In genomic region chr15:85767785-85768529, GRCh38 we compare ENCODE assay signal across 19 cellular contexts. TPM values are rescaled to one million over a fixed set of nuclear protein-coding genes. Genes with fewer than 3 reads are reported as not detected.
DNase-seq lines count a peak whose midpoint lies in the region; ATAC-seq, FAIRE-seq and TF ChIP-seq lines count a peak whose summit lies in the region.
"Had no signal": no experiment of that assay in that cellular context is flagged by ENCODE, and none has a peak within 500 bp of the region (broad histone marks: within the 10 kb centered on the region; RNA-seq: fewer than 3 reads in every experiment).

No MANE protein-coding gene starts in this region.

- H3K4me3 ChIP-seq in HepG2 (replicated peaks in 1 of 3; ENCODE audit: insufficient read depth in 1 of 3, low read depth in 2 of 3, low read length in 3 of 3): no peak overlapping the region
- H3K4me3 ChIP-seq in right lobe of liver: no peak overlapping the region
- no peak overlapping the region for H3K4me3 ChIP-seq in endodermal cell (ENCODE audit: low read length)
- H3K4me3 ChIP-seq: GM23248 had no signal

- H3K27ac Mint-ChIP-seq in endodermal cell: no peak overlapping the region
- H3K27ac Mint-ChIP-seq in neural crest cell (ENCODE audit: unreplicated experiment): peak overlapping the region; percentile 19
- no peak overlapping the region for H3K27ac Mint-ChIP-seq in Calu3 (ENCODE audit: unreplicated experiment)
- H3K27ac Mint-ChIP-seq: HFFc6 had no signal

- TF ChIP-seq POLR2A in HepG2 (IDR thresholded peaks at IDR 0.05; ENCODE audit: insufficient read depth in 1 of 2, low read depth in 2 of 2, low read length in 2 of 2) (no peak), right lobe of liver (IDR thresholded peaks at IDR 0.05) (no peak)

- WGBS in HepG2 (ENCODE audit: low lambda C conversion rate): 94% methylated on average over 17 of the region's 26 CpGs
- WGBS in right lobe of liver (ENCODE audit: insufficient coverage, low coverage, low lambda C conversion rate, missing lambda C conversion rate): 75% methylated on average over 2 of the region's 26 CpGs
- WGBS in endodermal cell (ENCODE audit: insufficient coverage in 1 of 2, insufficient read length in 1 of 2), 2 experiments: 95 to 96% methylated on average over 23 to 26 of the region's 26 CpGs

- H3K4me1 ChIP-seq in HepG2 (ENCODE audit: insufficient read depth, low read length) (peaks cover 38% of the 10 kb centered on the region), right lobe of liver (peaks cover 0 to 65% (median 32%) of the 10 kb centered on the region in 4 donors), endodermal cell (ENCODE audit: control insufficient read depth, insufficient read depth, low read length) (peaks cover 4% of the 10 kb centered on the region)

- no peaks in the 10 kb centered on the region for H3K9me3 ChIP-seq in HepG2 (ENCODE audit: low read length)
- no peaks in the 10 kb centered on the region for H3K9me3 ChIP-seq in right lobe of liver
- no peaks in the 10 kb centered on the region for H3K9me3 ChIP-seq in endodermal cell (ENCODE audit: control insufficient read depth, low read length)
- H3K9me3 ChIP-seq: BE2C had no signal

- intact Hi-C loops in HepG2 (cut with micrococcal nuclease; ENCODE audit: unreplicated experiment): no loop called here
- intact Hi-C loops in right lobe of liver (cut with DNase I): no loop called here
- intact Hi-C loops in Calu3 (cut with micrococcal nuclease; ENCODE audit: unreplicated experiment): no loop called here

- CTCF ChIA-PET in HepG2 (lab: Yijun Ruan, JAX; ENCODE audit: low intra/inter-chr PET ratio, low total read pairs): no interaction called here
- CTCF ChIA-PET in Calu3 (lab: Charles Lee): no interaction called here

- no peak for ATAC-seq in HepG2
- ATAC-seq in right lobe of liver: no peak
- ATAC-seq in HG03108 (IDR thresholded peaks at IDR 0.05; ENCODE audit: unreplicated experiment): no peak
- ATAC-seq: HCT116 had no signal

- peaks cover 14% of the 10 kb centered on the region for H3K79me2 ChIP-seq in HepG2 (ENCODE audit: insufficient read depth, low read length)

- H2AFZ ChIP-seq in HepG2 (ENCODE audit: low read length): no peak overlapping the region
- H2AFZ ChIP-seq: GM23248 had no signal

- H3K4me3 Mint-ChIP-seq in endodermal cell (no peak overlapping the region), neural crest cell (no peak overlapping the region), Calu3 (ENCODE audit: low read depth, unreplicated experiment) (no peak overlapping the region)
- H3K4me3 Mint-ChIP-seq: CD4-positive, CD25-positive, alpha-beta regulatory T cell; CD8-positive, alpha-beta memory T cell; HFFc6 had no signal

- peaks cover 16% of the 10 kb centered on the region for H3K36me3 Mint-ChIP-seq in endodermal cell (ENCODE audit: low read depth)
- peaks cover 10% of the 10 kb centered on the region for H3K36me3 Mint-ChIP-seq in neural crest cell (ENCODE audit: low read depth)
- peaks cover 5% of the 10 kb centered on the region for H3K36me3 Mint-ChIP-seq in Calu3 (ENCODE audit: insufficient read depth, unreplicated experiment)

- no peaks in the 10 kb centered on the region for H3K9me3 Mint-ChIP-seq in endodermal cell
- H3K9me3 Mint-ChIP-seq in neural crest cell: no peaks in the 10 kb centered on the region
- H3K9me3 Mint-ChIP-seq in Calu3 (ENCODE audit: low read depth, unreplicated experiment): no peaks in the 10 kb centered on the region
- H3K9me3 Mint-ChIP-seq: CD4-positive, CD25-positive, alpha-beta regulatory T cell; CD8-positive, alpha-beta memory T cell; HFFc6 had no signal

- no peak for FAIRE-seq in HepG2 (lab: Jason Lieb, UNC)
- FAIRE-seq: D721Med, G401.6, GM12892, GM18507 had no signal

- POLR2A ChIA-PET in HepG2 (lab: Yijun Ruan, JAX): no interaction called here

- H3K9ac ChIP-seq in HepG2 (ENCODE audit: insufficient read depth, low read depth, low read length): no peak overlapping the region
- H3K9ac ChIP-seq in endodermal cell (ENCODE audit: extremely low read depth, low read length, poor library complexity, severe bottlenecking): no peak overlapping the region
- H3K9ac ChIP-seq: GM23248 had no signal

- TF ChIP-seq EP300 in HepG2 (IDR thresholded peaks at IDR 0.05; ENCODE audit: low read depth in 2 of 2, low read length in 2 of 2) (no peak), HepG2 (CRISPR knock-in tag; IDR thresholded peaks at IDR 0.05; ENCODE audit: borderline replicate concordance) (no peak)

- DNase-seq in HepG2 (ENCODE audit: low spot score): no peak
- no peak for DNase-seq in right lobe of liver
- DNase-seq in endodermal cell: no peak
- no peak for DNase-seq in neural crest cell (ENCODE audit: low read depth, low spot score)
- no peak for DNase-seq in iPS-NIHi7 (ENCODE audit: extremely low spot score)
- no peak for DNase-seq in Calu3
- DNase-seq: BE2C; C1 segment of cervical spinal cord; CD4-positive, CD25-positive, alpha-beta regulatory T cell; CD8-positive, alpha-beta memory T cell; COR-L47; GM23248; HFFc6 had no signal

- H3K4me2 ChIP-seq in HepG2 (ENCODE audit: low read depth, low read length): no peak overlapping the region

- in situ Hi-C loops in HepG2 (cut with HindIII; ENCODE audit: extremely low pct_ligation_motif_present, low pct_unique_long_range_greater_than_20kb): no loop called here

- H4K20me1 ChIP-seq in HepG2 (ENCODE audit: insufficient read depth, low read length): no peaks in the 10 kb centered on the region

- H3K36me3 ChIP-seq in HepG2 (replicated peaks in 1 of 2; ENCODE audit: control insufficient read depth in 1 of 2, insufficient read depth in 2 of 2, low read length in 2 of 2) (peaks cover 6 to 7% of the 10 kb centered on the region in 2 experiments; a peak in 4 of 5 replicates), right lobe of liver (peaks cover 0 to 3% (median 0%) of the 10 kb centered on the region in 4 donors), endodermal cell (ENCODE audit: control insufficient read depth, insufficient read depth, low read length) (peaks cover 5% of the 10 kb centered on the region)
- H3K36me3 ChIP-seq: BE2C had no signal

- BruUV-seq in HepG2 (replicated peaks; lab: Mats Ljungman, UMichigan): no TSS peak
- BruUV-seq in Calu3 (replicated peaks; lab: Mats Ljungman, UMichigan): no TSS peak

- H3K27me3 Mint-ChIP-seq in endodermal cell (ENCODE audit: insufficient read depth) (no peaks in the 10 kb centered on the region), neural crest cell (ENCODE audit: low read depth) (no peaks in the 10 kb centered on the region), Calu3 (ENCODE audit: unreplicated experiment) (no peaks in the 10 kb centered on the region)
- H3K27me3 Mint-ChIP-seq: CD4-positive, CD25-positive, alpha-beta regulatory T cell; CD8-positive, alpha-beta memory T cell had no signal

- no peak for TF ChIP-seq RAD21 in HepG2 (CRISPR knock-in tag; IDR thresholded peaks at IDR 0.05)

- H3K27ac ChIP-seq in HepG2 (ENCODE audit: extremely low read length, insufficient read depth, low read length) (no peak overlapping the region), right lobe of liver (no peak overlapping the region), endodermal cell (ENCODE audit: low read depth, low read length) (no peak overlapping the region)
- H3K27ac ChIP-seq: GM23248 had no signal

- H3K27me3 ChIP-seq in HepG2 (ENCODE audit: control insufficient read depth in 1 of 2, insufficient read depth in 2 of 2, low read length in 2 of 2) (no peaks in the 10 kb centered on the region), right lobe of liver (no peaks in the 10 kb centered on the region), endodermal cell (ENCODE audit: control insufficient read depth, insufficient read depth, low read length, poor library complexity, severe bottlenecking) (no peaks in the 10 kb centered on the region)
- H3K27me3 ChIP-seq: BE2C had no signal

- H3K4me1 Mint-ChIP-seq in endodermal cell (peaks cover 10% of the 10 kb centered on the region), neural crest cell (peaks cover 35% of the 10 kb centered on the region), Calu3 (ENCODE audit: low read depth, unreplicated experiment) (peaks cover 3% of the 10 kb centered on the region)

- no peak for TF ChIP-seq CTCF in HepG2 (CRISPR knock-in tag; IDR thresholded peaks at IDR 0.05)
- no peak for TF ChIP-seq CTCF in right lobe of liver (IDR thresholded peaks at IDR 0.05)
- peak; percentile 37 for TF ChIP-seq CTCF in endodermal cell (conservative IDR thresholded peaks at IDR 0.05)
- no peak for TF ChIP-seq CTCF in neural crest cell (conservative IDR thresholded peaks at IDR 0.05)
- TF ChIP-seq CTCF in Calu3 (IDR thresholded peaks at IDR 0.05; ENCODE audit: unreplicated experiment): no peak

TF ChIP-seq in HepG2, 621 proteins besides CTCF, POLR2A, EP300 and RAD21 (continues in another document):
- TF ChIP-seq NFE2L2 (IDR thresholded peaks at IDR 0.05; ENCODE audit: low read length) (no peak), NFKBIZ (CRISPR knock-in tag; IDR thresholded peaks at IDR 0.05) (no peak)

RNA-seq across cellular contexts. Expression of gene KLHL25, which starts 26.8 kb away (rescaled TPM):
- 7.4 and 8.2 TPM in 2 replicates for total RNA-seq in HepG2 (2016; rRNA removed; fragmentation: Illumina TruSeq; extraction: Trizol)
- 2.2 TPM in 2 replicates for total RNA-seq in HepG2 (2016; cell fraction: cytosol; rRNA removed; fragmentation: Illumina TruSeq; extraction: Trizol; ENCODE audit: low read depth)
- total RNA-seq in HepG2 (2016; cell fraction: insoluble cytoplasmic fraction; rRNA removed; fragmentation: Illumina TruSeq; extraction: Trizol): 6.6 and 8.0 TPM in 2 replicates
- total RNA-seq in HepG2 (2016; cell fraction: membrane; rRNA removed; fragmentation: Illumina TruSeq; extraction: Trizol): 4.1 and 4.3 TPM in 2 replicates
- total RNA-seq in HepG2 (2016; cell fraction: nucleus; rRNA removed; fragmentation: Illumina TruSeq; extraction: Trizol): 6.8 and 7.2 TPM in 2 replicates
- 3.7 and 5.2 TPM in 2 replicates for polyA plus RNA-seq in HepG2 (2011; rRNA removed)
- polyA plus RNA-seq in HepG2 (2011; cell fraction: cytosol; rRNA removed): 3.2 and 4.8 TPM in 2 replicates
- polyA plus RNA-seq in HepG2 (2011; cell fraction: nucleus; rRNA removed): 9.9 and 10.8 TPM in 2 replicates
- polyA plus RNA-seq in HepG2 (2012): 2.3 and 3.1 TPM in 2 replicates
- 1.0 and 1.1 TPM in 2 replicates for polyA plus RNA-seq in HepG2 (2016; cell fraction: cytosol; fragmentation: Illumina TruSeq; extraction: Trizol; ENCODE audit: low read depth)
- polyA plus RNA-seq in HepG2 (2016; cell fraction: insoluble cytoplasmic fraction; fragmentation: Illumina TruSeq; extraction: Trizol; ENCODE audit: low read depth): 5.4 and 5.9 TPM in 2 replicates
- polyA plus RNA-seq in HepG2 (2016; cell fraction: membrane; fragmentation: Illumina TruSeq; extraction: Trizol; ENCODE audit: low read depth): 1.7 and 2.0 TPM in 2 replicates
- polyA plus RNA-seq in HepG2 (2016; cell fraction: nucleus; fragmentation: Illumina TruSeq; extraction: Trizol; ENCODE audit: insufficient read depth, low read depth): 8.0 TPM in 2 replicates
- 9.9 and 14.9 TPM in 2 replicates for polyA minus RNA-seq in HepG2 (2011; rRNA and poly(A)+ RNA removed; ENCODE audit: low replicate concordance)
- 3.3 and 4.0 TPM in 2 replicates for polyA minus RNA-seq in HepG2 (2011; cell fraction: cytosol; rRNA and poly(A)+ RNA removed)
- polyA minus RNA-seq in HepG2 (2011; cell fraction: nucleus; rRNA and poly(A)+ RNA removed): 6.2 and 6.7 TPM in 2 replicates
- 10 to 100 TPM in 3 of 6 experiments, 1 to 10 TPM in 3; 5.8 to 21.7 (median 13.4) TPM for total RNA-seq in right lobe of liver
- 10 to 100 TPM; 13.3 TPM for total RNA-seq in endodermal cell
- 20.3 TPM for polyA plus RNA-seq in endodermal cell (2013, experiment 1 of 2)
- polyA plus RNA-seq in endodermal cell (2013, experiment 2 of 2): 19.7 TPM
- total RNA-seq in neural crest cell: 17.9 and 19.3 TPM in 2 replicates
- 14.1 and 16.0 TPM in 2 replicates for total RNA-seq in Calu3 (2022)
